In the genomic region with DNA sequence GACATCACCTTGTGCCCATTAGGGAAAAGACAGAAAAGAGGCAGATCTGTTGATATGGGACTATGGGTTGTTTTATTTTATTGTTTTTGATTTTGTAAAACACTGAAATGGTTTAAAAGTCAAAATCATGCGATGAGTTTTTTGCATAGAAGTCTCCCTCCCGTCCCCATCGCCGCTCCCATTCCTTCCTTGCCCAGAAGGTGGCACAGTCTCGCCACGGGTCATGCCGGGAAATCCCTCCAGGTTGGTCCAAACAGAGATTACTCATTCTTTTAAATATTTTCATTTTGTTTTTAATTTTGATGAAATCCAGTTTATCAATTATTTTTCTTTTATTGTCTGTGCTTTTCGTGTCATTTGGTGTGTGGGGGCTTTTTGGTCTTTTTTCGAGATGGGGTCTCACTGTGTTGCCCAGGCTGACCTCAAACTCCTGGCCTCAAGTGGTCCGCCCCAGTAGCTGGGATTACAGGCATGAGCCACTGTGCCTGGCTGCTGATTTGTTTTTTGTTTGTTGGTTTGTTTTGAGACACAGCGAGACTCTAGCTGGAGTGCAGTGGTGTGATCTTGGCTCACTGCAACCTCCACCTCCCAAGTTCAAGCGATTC, we compare ENCODE assay signal across 9 cellular contexts. TPM values are rescaled to one million over a fixed set of nuclear protein-coding genes. Genes with fewer than 3 reads are reported as not detected.
A peak's percentile ranks its signal among the peaks of the same experiment; 100 is the strongest.
DNase-seq lines count a peak whose midpoint lies in the region; ATAC-seq and TF ChIP-seq lines count a peak whose summit lies in the region.
"Had no signal": no experiment of that assay in that cellular context is flagged by ENCODE, and none has a peak within 500 bp of the region (broad histone marks: within the 10 kb centered on the region; RNA-seq: fewer than 3 reads in every experiment).

No MANE protein-coding gene starts in this region.

- POLR2A ChIA-PET in SK-N-SH (lab: Yijun Ruan, JAX) = no interaction called here

- H3K36me3 ChIP-seq in SK-N-SH (replicated peaks in 1 of 2; ENCODE audit: control insufficient read depth in 1 of 2, insufficient read depth in 2 of 2, low read length in 1 of 2) (no peaks in the 10 kb centered on the region), esophagus muscularis mucosa (peaks cover 0 to 49% (median 16%) of the 10 kb centered on the region in 4 donors), ovary (no peaks in the 10 kb centered on the region)

- H3F3A ChIP-seq in SK-N-SH (replicated peaks; ENCODE audit: insufficient read depth) = peaks cover 5% of the 10 kb centered on the region

- H4K20me1 ChIP-seq in SK-N-SH (ENCODE audit: insufficient read depth) = no peaks in the 10 kb centered on the region

- no peak overlapping the region for H3K27ac Mint-ChIP-seq in Calu3 (ENCODE audit: unreplicated experiment)
- H3K27ac Mint-ChIP-seq: T-helper 1 cell treated with Interleukin-12 subunit alpha and Interleukin-12 subunit beta and Interleukin-4 antibody, amounts not matched to agents 30 μg/mL and 1 μg/mL, for 36 hours had no signal

- BruUV-seq in Calu3 (replicated peaks; lab: Mats Ljungman, UMichigan) = no TSS peak

- TF ChIP-seq POLR2A in esophagus muscularis mucosa (IDR thresholded peaks at IDR 0.05; ENCODE audit: low read depth) (no peak), ovary (IDR thresholded peaks at IDR 0.05) (no peak)

- CTCF ChIA-PET in Calu3 (lab: Charles Lee) = interaction anchor here (0.7 to 1.3 kb wide), 4 partner anchors 39 to 61 kb away, joined by 3 to 8 read pairs (median 4); no protein-coding TSS in a partner anchor
- CTCF ChIA-PET in SK-N-SH (lab: Yijun Ruan, JAX) = interaction anchor here (0.6 to 9.3 kb wide), 26 partner anchors 8 to 238 kb away, joined by 3 to 217 read pairs (median 5); partner anchors contain the start of genes GDF15, JUND, PGPEP1 and SSBP4

- intact Hi-C loops in Calu3 (cut with micrococcal nuclease; ENCODE audit: unreplicated experiment) (loop anchor here (2.0 kb wide), 1 partner anchor 61 kb away; no protein-coding TSS in a partner anchor), esophagus muscularis mucosa (cut with DNase I) (loop anchor here (2.0 kb wide), 1 partner anchor 59 kb away; no protein-coding TSS in a partner anchor), ovary (cut with DNase I) (loop anchor here (2.0 to 10.0 kb wide), 5 partner anchors 38 to 63 kb away; partner anchors contain the start of gene GDF15 (in 1 of the 4))

- no peaks in the 10 kb centered on the region for H3K79me2 ChIP-seq in SK-N-SH (ENCODE audit: insufficient read depth)

- no peak overlapping the region for H3K4me3 ChIP-seq in SK-N-SH (ENCODE audit: low read depth in 2 of 2, low read length in 1 of 2)
- H3K4me3 ChIP-seq in esophagus muscularis mucosa = no peak overlapping the region
- no peak overlapping the region for H3K4me3 ChIP-seq in ovary

- peaks cover 9% of the 10 kb centered on the region for H3K4me1 Mint-ChIP-seq in Calu3 (ENCODE audit: low read depth, unreplicated experiment)

- WGBS in SK-N-SH (ENCODE audit: low lambda C conversion rate) = 35% methylated on average over 12 of the region's 12 CpGs
- 53% methylated on average over 12 of the region's 12 CpGs for WGBS in esophagus muscularis mucosa
- WGBS in ovary, 3 donors = 28 to 34% (median 32%) methylated on average over 12 of the region's 12 CpGs

- no peaks in the 10 kb centered on the region for H3K27me3 ChIP-seq in SK-N-SH (ENCODE audit: insufficient read depth)
- H3K27me3 ChIP-seq in esophagus muscularis mucosa = no peaks in the 10 kb centered on the region
- H3K27me3 ChIP-seq in ovary = no peaks in the 10 kb centered on the region

- no peak overlapping the region for H3K27ac ChIP-seq in SK-N-SH (ENCODE audit: low read depth in 2 of 2, low read length in 1 of 2)
- H3K27ac ChIP-seq in esophagus muscularis mucosa (replicated peaks in 1 of 4) = no peak overlapping the region
- H3K27ac ChIP-seq in ovary = no peak overlapping the region

- H3K9me3 Mint-ChIP-seq in Calu3 (ENCODE audit: low read depth, unreplicated experiment) = no peaks in the 10 kb centered on the region
- H3K9me3 Mint-ChIP-seq: T-helper 1 cell treated with Interleukin-12 subunit alpha and Interleukin-12 subunit beta and Interleukin-4 antibody, amounts not matched to agents 30 μg/mL and 1 μg/mL, for 36 hours had no signal

- H3K9ac ChIP-seq in SK-N-SH = no peak overlapping the region

- TF ChIP-seq RAD21 in SK-N-SH (IDR thresholded peaks at IDR 0.05; ENCODE audit: low read length) = peak; percentile 95

- ATAC-seq in GM18519 (IDR thresholded peaks at IDR 0.05; ENCODE audit: low FRiP score, unreplicated experiment) = no peak
- no peak for ATAC-seq in GM21390 (IDR thresholded peaks at IDR 0.05; ENCODE audit: unreplicated experiment)
- ATAC-seq in GM18520 (IDR thresholded peaks at IDR 0.05; ENCODE audit: unreplicated experiment) = no peak

- H3K4me3 Mint-ChIP-seq in Calu3 (ENCODE audit: low read depth, unreplicated experiment) = no peak overlapping the region
- H3K4me3 Mint-ChIP-seq: T-helper 1 cell treated with Interleukin-12 subunit alpha and Interleukin-12 subunit beta and Interleukin-4 antibody, amounts not matched to agents 30 μg/mL and 1 μg/mL, for 36 hours had no signal

- no peaks in the 10 kb centered on the region for H3K27me3 Mint-ChIP-seq in Calu3 (ENCODE audit: unreplicated experiment)

- peaks cover 25% of the 10 kb centered on the region for H3K36me3 Mint-ChIP-seq in Calu3 (ENCODE audit: insufficient read depth, unreplicated experiment)

- TF ChIP-seq EP300 in SK-N-SH (IDR thresholded peaks at IDR 0.05; ENCODE audit: borderline replicate concordance in 1 of 2, low read depth in 1 of 2, low read length in 1 of 2) (no peak), esophagus muscularis mucosa (IDR thresholded peaks at IDR 0.05) (no peak), ovary (IDR thresholded peaks at IDR 0.05) (no peak)

- peak overlapping the region; percentile 20; the same call in 1 of the 2 replicates for H2AFZ ChIP-seq in SK-N-SH (ENCODE audit: low read depth)

- TF ChIP-seq CTCF in Calu3 (IDR thresholded peaks at IDR 0.05; ENCODE audit: unreplicated experiment) = peak; percentile 72
- TF ChIP-seq CTCF in SK-N-SH (IDR thresholded peaks at IDR 0.05) = peak; percentile 96
- peak; percentile 59 to 81 (median 75) for TF ChIP-seq CTCF in esophagus muscularis mucosa (IDR thresholded peaks at IDR 0.05)
- peak; percentile 48 to 67 (median 64) for TF ChIP-seq CTCF in ovary (IDR thresholded peaks at IDR 0.05)

- no peaks in the 10 kb centered on the region for H3K9me3 ChIP-seq in SK-N-SH
- H3K9me3 ChIP-seq in esophagus muscularis mucosa = no peaks in the 10 kb centered on the region
- no peaks in the 10 kb centered on the region for H3K9me3 ChIP-seq in ovary

- no peaks in the 10 kb centered on the region for H3K4me1 ChIP-seq in SK-N-SH (ENCODE audit: control insufficient read depth in 1 of 2, insufficient read depth in 2 of 2, low read depth in 1 of 2, low read length in 1 of 2)
- H3K4me1 ChIP-seq in esophagus muscularis mucosa = peaks cover 0 to 7% (median 2%) of the 10 kb centered on the region in 4 donors
- no peaks in the 10 kb centered on the region for H3K4me1 ChIP-seq in ovary (ENCODE audit: insufficient read depth)

- DNase-seq in Calu3 (peak; percentile 70), H4 (ENCODE audit: low spot score) (peak; percentile 63), SK-N-SH (peak; percentile 84), esophagus muscularis mucosa (ENCODE audit: extremely low spot score) (no peak), ovary (peak; percentile 56 to 78 (median 73))

- no peak overlapping the region for H3K4me2 ChIP-seq in SK-N-SH

- H3K9me2 ChIP-seq in SK-N-SH = no peaks in the 10 kb centered on the region

TF ChIP-seq in SK-N-SH, 30 proteins besides CTCF, POLR2A, EP300 and RAD21:
- peak; percentile 90 for TF ChIP-seq SMC3 (IDR thresholded peaks at IDR 0.05; ENCODE audit: low read depth, low read length)
- no peak for TF ChIP-seq NFIC (IDR thresholded peaks at IDR 0.05; ENCODE audit: borderline replicate concordance)
- TF ChIP-seq NRF1 (IDR thresholded peaks at IDR 0.05; ENCODE audit: low read depth, low read length) = peak; percentile 26; the same call in 1 of the 2 replicates

RNA-seq across cellular contexts. Expression of gene PGPEP1, which starts 9.2 kb away (rescaled TPM):
- total RNA-seq in Calu3 (2022) = 27.9 and 42.0 TPM in 2 replicates
- total RNA-seq in H4 (2014; rRNA removed; shearing (Covaris generic)) = 2.9 and 12.1 TPM in 2 replicates
- polyA plus RNA-seq in SK-N-SH (2012; rRNA removed) = 13.8 and 13.9 TPM in 2 replicates
- 6.6 and 6.9 TPM in 2 replicates for polyA plus RNA-seq in SK-N-SH (2012; cell fraction: cytosol; rRNA removed)
- 29.5 and 30.2 TPM in 2 replicates for polyA plus RNA-seq in SK-N-SH (2012; cell fraction: nucleus; rRNA removed)
- total RNA-seq in esophagus muscularis mucosa = 10 to 100 TPM; 15.0 to 50.3 (median 28.0) TPM
- 10 to 100 TPM in 6 of 7 donors, 1 to 10 TPM in 1; 9.3 to 64.5 (median 50.3) TPM for total RNA-seq in ovary
- 10 to 100 TPM; 13.8 to 16.9 TPM for polyA plus RNA-seq in ovary

RNA-seq across cellular contexts. Expression of gene LSM4, which starts 26.8 kb away (rescaled TPM):
- total RNA-seq in Calu3 (2022) (111 and 115 TPM in 2 replicates), esophagus muscularis mucosa (100 to 1,000 TPM in 1 of 4 donors, 10 to 100 TPM in 3; 86.8 to 116 (median 93.9) TPM), ovary (100 to 1,000 TPM in 1 of 7 donors, 10 to 100 TPM in 6; 45.0 to 121 (median 77.3) TPM)
- total RNA-seq in H4 (2014; rRNA removed; shearing (Covaris generic)) = 349 and 397 TPM in 2 replicates
- polyA plus RNA-seq in SK-N-SH (2012; rRNA removed) (235 and 277 TPM in 2 replicates), ovary (10 to 100 TPM; 38.3 to 66.0 TPM)
- 193 and 249 TPM in 2 replicates for polyA plus RNA-seq in SK-N-SH (2012; cell fraction: cytosol; rRNA removed)
- 104 and 192 TPM in 2 replicates for polyA plus RNA-seq in SK-N-SH (2012; cell fraction: nucleus; rRNA removed)

RNA-seq across cellular contexts. Expression of gene GDF15, which starts 36.3 kb away (rescaled TPM):
- total RNA-seq in Calu3 (2022) (56.6 and 80.3 TPM in 2 replicates), esophagus muscularis mucosa (1 to 10 TPM; 1.6 to 5.6 (median 3.8) TPM), ovary (10 to 100 TPM in 2 of 7 donors, 1 to 10 TPM in 5; 1.5 to 20.9 (median 3.7) TPM)
- total RNA-seq in H4 (2014; rRNA removed; shearing (Covaris generic)) = 376 and 378 TPM in 2 replicates
- polyA plus RNA-seq in SK-N-SH (2012; rRNA removed) (74.1 and 129 TPM in 2 replicates), ovary (1 to 10 TPM in 1 of 2 donors, under 1 TPM in 1; 0.67 to 2.7 TPM)
- 48.5 and 76.8 TPM in 2 replicates for polyA plus RNA-seq in SK-N-SH (2012; cell fraction: cytosol; rRNA removed)
- polyA plus RNA-seq in SK-N-SH (2012; cell fraction: nucleus; rRNA removed) = 193 and 251 TPM in 2 replicates

RNA-seq across cellular contexts. Expression of gene LRRC25, which starts 47.8 kb away (rescaled TPM):
- total RNA-seq in Calu3 (2022) (not detected in 2 replicates), esophagus muscularis mucosa (10 to 100 TPM in 1 of 4 donors, 1 to 10 TPM in 3; 5.8 to 20.4 (median 7.0) TPM), ovary (1 to 10 TPM; 1.8 to 9.2 (median 2.4) TPM)
- 0.06 and 0.35 TPM in 2 replicates for total RNA-seq in H4 (2014; rRNA removed; shearing (Covaris generic))
- polyA plus RNA-seq in SK-N-SH (2012; rRNA removed) (not detected in 2 replicates), ovary (1 to 10 TPM; 1.4 to 3.2 TPM)
- polyA plus RNA-seq in SK-N-SH (2012; cell fraction: cytosol; rRNA removed) = not detected in 2 replicates
- not detected in 2 replicates for polyA plus RNA-seq in SK-N-SH (2012; cell fraction: nucleus; rRNA removed)
